Comparison of ENCODE assay signal across 1 cellular context in the genomic region with DNA sequence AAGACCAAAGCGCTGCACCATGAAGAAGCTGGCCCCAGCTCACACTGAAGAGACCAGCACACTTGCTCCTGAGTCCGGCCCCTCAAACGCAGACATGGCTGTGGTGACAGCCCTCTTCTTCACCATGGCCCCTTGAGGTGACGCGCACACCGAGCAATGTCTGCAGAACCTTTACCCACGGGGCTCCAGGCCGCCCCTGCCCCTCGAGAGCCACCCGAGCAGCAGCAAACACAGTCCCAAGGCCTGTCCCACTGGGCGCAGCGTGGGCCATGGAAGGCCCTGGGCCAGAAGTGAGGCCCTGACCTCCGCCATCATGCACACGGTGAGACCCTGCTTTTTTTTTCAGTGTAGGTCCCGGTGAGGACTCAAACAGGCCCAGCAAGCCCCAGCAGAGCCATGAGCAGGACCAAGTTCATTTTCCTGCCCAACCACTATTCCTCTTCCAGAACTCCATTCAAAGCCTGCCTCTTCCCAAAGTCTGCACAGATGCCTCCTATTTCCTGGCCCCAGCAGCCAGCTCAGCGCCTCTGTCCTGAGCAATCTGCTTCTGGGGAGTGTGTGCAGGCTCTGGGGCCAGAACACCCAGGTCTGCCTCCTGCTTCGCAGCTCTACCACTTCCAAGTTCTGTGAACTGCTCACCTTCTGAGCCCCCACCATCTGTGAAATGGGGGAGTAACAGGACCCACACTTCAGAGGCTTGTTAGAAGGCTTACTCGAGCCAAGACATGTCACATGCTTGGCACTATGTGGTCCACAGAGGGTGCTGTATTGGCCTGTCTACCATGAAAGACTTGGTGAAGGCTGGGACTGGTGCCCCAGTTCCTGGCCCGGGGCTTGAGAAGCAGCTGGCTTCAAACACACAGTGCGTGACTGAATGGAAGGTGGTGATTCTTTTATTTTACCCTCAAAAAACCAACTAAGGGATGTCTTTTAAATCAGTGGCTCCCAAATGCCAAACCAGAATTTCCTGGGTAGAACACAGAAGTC.
TF ChIP-seq lines count a peak whose summit lies in the region.

No MANE protein-coding gene starts in this region.

TF ChIP-seq in IMR-90, 13 proteins besides CTCF, POLR2A, EP300 and RAD21 (continued from another document):
- TF ChIP-seq, protein P1, sequence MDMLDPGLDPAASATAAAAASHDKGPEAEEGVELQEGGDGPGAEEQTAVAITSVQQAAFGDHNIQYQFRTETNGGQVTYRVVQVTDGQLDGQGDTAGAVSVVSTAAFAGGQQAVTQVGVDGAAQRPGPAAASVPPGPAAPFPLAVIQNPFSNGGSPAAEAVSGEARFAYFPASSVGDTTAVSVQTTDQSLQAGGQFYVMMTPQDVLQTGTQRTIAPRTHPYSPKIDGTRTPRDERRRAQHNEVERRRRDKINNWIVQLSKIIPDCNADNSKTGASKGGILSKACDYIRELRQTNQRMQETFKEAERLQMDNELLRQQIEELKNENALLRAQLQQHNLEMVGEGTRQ (IDR thresholded peaks at IDR 0.05; ENCODE audit: low read depth, low read length): no peak
